ENCODE assay signal across 13 cellular contexts in the genomic region with DNA sequence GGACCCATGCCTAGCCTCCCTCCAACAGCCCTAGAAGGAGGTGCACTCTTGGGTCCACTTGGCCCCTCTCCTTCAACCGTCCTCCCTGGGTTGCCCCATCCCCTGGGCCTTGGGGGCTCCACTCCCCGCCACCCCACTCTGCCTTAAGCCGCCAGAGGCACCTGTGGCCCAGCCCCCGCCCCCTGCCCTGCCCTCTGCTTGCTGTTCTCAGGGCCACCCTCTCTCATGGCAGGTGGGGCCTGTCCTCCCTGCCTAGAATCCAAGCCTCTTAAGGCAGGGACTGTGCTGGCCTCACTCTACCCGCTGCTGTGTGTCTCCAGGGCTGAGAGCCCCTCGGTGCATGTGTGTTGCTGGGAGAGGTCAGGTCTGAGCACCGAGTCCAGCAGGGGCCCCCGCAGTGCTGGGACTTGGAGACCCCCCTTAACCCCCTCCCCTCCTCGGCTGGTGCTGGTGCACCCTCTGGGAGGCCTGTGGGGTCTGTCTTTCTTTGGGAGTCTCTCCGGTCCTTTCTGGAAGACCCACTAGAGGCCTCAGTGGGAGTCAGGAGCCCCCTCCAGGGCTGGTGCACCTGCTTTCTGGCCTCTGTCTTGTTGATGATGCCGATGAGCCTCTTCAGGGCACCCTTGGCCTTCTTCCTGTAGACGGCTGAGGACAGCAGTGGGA. TPM values are rescaled to one million over a fixed set of nuclear protein-coding genes. Genes with fewer than 3 reads are reported as not detected.
"Had no signal": no experiment of that assay in that cellular context is flagged by ENCODE, and none has a peak within 500 bp of the region (broad histone marks: within the 10 kb centered on the region; RNA-seq: fewer than 3 reads in every experiment).

No MANE protein-coding gene starts in this region.

- H3K4me3 ChIP-seq: body of pancreas, skin epidermis, tibial nerve had no signal

- H3K4me3 Mint-ChIP-seq: activated B cell treated with CpG ODN at 0.5 μM for 24 hours; activated CD4-positive, alpha-beta T cell treated with anti-CD3 and anti-CD28 coated beads, Interleukin-2, amount 10 ng/mL, durations not matched to agents 7 days and 5 days; activated T-cell treated with anti-CD3 and anti-CD28 coated beads, Interleukin-2, amount 50 U/mL, for 4 hours; central memory CD8-positive, alpha-beta T cell; nephron; T-helper 1 cell treated with Interleukin-12 subunit alpha and Interleukin-12 subunit beta and Interleukin-4 antibody, amounts not matched to agents 30 μg/mL and 1 μg/mL, for 36 hours had no signal

- DNase-seq: activated CD4-positive, alpha-beta T cell treated with anti-CD3 and anti-CD28 coated beads, Interleukin-2, amount 10 ng/mL, durations not matched to agents 7 days and 5 days; activated naive CD4-positive, alpha-beta T cell; activated T-cell treated with anti-CD3 and anti-CD28 coated beads, Interleukin-2, amount 50 U/mL, for 4 hours; erythroblast; hypothalamus had no signal

- H3K4me1 ChIP-seq: body of pancreas, tibial nerve had no signal

- H3K27ac Mint-ChIP-seq: activated B cell treated with CpG ODN at 0.5 μM for 24 hours; activated CD4-positive, alpha-beta T cell treated with anti-CD3 and anti-CD28 coated beads, Interleukin-2, amount 10 ng/mL, durations not matched to agents 7 days and 5 days; nephron; T-helper 1 cell treated with Interleukin-12 subunit alpha and Interleukin-12 subunit beta and Interleukin-4 antibody, amounts not matched to agents 30 μg/mL and 1 μg/mL, for 36 hours had no signal

- ATAC-seq: body of pancreas had no signal

- H3K27ac ChIP-seq: body of pancreas, skin epidermis, tibial nerve had no signal

- H3K27me3 ChIP-seq: body of pancreas, tibial nerve had no signal

- H3K9me3 ChIP-seq: body of pancreas had no signal

- H3K9me3 Mint-ChIP-seq: activated CD4-positive, alpha-beta T cell treated with anti-CD3 and anti-CD28 coated beads, Interleukin-2, amount 10 ng/mL, durations not matched to agents 7 days and 5 days; activated T-cell treated with anti-CD3 and anti-CD28 coated beads, Interleukin-2, amount 50 U/mL, for 4 hours; central memory CD8-positive, alpha-beta T cell; T-helper 1 cell treated with Interleukin-12 subunit alpha and Interleukin-12 subunit beta and Interleukin-4 antibody, amounts not matched to agents 30 μg/mL and 1 μg/mL, for 36 hours had no signal

- H3K4me1 Mint-ChIP-seq: activated B cell treated with CpG ODN at 0.5 μM for 24 hours; activated CD4-positive, alpha-beta T cell treated with anti-CD3 and anti-CD28 coated beads, Interleukin-2, amount 10 ng/mL, durations not matched to agents 7 days and 5 days had no signal

- H3K36me3 ChIP-seq: tibial nerve had no signal

RNA-seq across cellular contexts. Expression of a gene that starts 43.8 kb away (rescaled TPM):
- total RNA-seq: activated CD4-positive, alpha-beta T cell treated with anti-CD3 and anti-CD28 coated beads, Interleukin-2, amount 10 ng/mL, durations not matched to agents 7 days and 5 days; subcutaneous adipose tissue had no signal
